In the genomic region with DNA sequence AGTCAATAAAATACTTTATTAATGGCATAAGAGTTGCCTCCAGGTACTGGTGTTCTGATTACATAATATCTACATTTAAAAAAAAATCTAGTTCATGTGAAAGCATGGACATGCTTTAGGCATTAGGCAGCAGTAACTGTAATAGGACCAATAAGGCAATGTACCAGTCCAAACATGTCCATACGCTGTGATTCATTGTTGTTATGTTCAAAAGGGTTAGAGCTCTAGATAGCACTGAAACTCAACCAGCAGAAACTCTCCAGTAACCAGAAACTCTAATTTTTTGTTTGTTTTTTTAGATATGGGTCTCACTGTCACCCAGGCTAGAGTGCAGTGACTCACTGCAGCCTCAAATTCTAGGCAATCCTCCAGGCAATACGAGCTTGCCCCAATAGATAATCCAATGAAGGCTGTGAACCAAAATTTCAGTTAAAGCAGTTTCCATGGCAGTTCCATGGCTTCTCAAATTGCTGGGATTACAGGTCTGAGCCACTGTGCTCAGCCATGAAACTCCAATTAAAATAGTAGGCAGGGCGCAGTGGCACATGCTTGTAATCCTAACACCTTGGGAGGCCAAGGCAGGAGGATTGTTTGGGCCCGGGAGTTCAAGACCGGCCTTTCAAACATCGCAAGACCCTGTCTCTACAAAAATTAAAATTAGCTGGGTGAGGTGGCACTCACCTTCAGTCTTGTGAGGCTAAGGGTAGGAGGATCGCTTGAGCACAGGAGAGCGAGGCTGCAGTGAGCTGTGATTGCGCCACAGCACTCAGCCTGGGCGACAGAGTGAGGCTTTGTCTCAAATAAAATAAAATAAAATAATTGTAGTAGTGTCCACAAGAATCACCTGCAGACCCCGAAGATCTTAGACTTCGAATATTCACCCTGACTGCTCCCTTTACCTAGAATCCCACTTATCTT, we compare ENCODE assay signal across 1 cellular context.
TF ChIP-seq lines count a peak whose summit lies in the region.

No MANE protein-coding gene starts in this region.

TF ChIP-seq in H1, 55 proteins besides CTCF, POLR2A, EP300 and RAD21:
- no peak for TF ChIP-seq BRCA1 (IDR thresholded peaks at IDR 0.05; ENCODE audit: low read depth, low read length)
- TF ChIP-seq TEAD4 (IDR thresholded peaks at IDR 0.05; ENCODE audit: low read depth, low read length): no peak
- no peak for TF ChIP-seq FOSL1 (IDR thresholded peaks at IDR 0.05; ENCODE audit: insufficient read depth, low read depth, low read length)
- TF ChIP-seq SIX5 (IDR thresholded peaks at IDR 0.05; ENCODE audit: low read depth, low read length): no peak
- no peak for TF ChIP-seq EZH2 (IDR thresholded peaks at IDR 0.05; ENCODE audit: low read depth, low read length, severe bottlenecking)
- TF ChIP-seq, protein P1, sequence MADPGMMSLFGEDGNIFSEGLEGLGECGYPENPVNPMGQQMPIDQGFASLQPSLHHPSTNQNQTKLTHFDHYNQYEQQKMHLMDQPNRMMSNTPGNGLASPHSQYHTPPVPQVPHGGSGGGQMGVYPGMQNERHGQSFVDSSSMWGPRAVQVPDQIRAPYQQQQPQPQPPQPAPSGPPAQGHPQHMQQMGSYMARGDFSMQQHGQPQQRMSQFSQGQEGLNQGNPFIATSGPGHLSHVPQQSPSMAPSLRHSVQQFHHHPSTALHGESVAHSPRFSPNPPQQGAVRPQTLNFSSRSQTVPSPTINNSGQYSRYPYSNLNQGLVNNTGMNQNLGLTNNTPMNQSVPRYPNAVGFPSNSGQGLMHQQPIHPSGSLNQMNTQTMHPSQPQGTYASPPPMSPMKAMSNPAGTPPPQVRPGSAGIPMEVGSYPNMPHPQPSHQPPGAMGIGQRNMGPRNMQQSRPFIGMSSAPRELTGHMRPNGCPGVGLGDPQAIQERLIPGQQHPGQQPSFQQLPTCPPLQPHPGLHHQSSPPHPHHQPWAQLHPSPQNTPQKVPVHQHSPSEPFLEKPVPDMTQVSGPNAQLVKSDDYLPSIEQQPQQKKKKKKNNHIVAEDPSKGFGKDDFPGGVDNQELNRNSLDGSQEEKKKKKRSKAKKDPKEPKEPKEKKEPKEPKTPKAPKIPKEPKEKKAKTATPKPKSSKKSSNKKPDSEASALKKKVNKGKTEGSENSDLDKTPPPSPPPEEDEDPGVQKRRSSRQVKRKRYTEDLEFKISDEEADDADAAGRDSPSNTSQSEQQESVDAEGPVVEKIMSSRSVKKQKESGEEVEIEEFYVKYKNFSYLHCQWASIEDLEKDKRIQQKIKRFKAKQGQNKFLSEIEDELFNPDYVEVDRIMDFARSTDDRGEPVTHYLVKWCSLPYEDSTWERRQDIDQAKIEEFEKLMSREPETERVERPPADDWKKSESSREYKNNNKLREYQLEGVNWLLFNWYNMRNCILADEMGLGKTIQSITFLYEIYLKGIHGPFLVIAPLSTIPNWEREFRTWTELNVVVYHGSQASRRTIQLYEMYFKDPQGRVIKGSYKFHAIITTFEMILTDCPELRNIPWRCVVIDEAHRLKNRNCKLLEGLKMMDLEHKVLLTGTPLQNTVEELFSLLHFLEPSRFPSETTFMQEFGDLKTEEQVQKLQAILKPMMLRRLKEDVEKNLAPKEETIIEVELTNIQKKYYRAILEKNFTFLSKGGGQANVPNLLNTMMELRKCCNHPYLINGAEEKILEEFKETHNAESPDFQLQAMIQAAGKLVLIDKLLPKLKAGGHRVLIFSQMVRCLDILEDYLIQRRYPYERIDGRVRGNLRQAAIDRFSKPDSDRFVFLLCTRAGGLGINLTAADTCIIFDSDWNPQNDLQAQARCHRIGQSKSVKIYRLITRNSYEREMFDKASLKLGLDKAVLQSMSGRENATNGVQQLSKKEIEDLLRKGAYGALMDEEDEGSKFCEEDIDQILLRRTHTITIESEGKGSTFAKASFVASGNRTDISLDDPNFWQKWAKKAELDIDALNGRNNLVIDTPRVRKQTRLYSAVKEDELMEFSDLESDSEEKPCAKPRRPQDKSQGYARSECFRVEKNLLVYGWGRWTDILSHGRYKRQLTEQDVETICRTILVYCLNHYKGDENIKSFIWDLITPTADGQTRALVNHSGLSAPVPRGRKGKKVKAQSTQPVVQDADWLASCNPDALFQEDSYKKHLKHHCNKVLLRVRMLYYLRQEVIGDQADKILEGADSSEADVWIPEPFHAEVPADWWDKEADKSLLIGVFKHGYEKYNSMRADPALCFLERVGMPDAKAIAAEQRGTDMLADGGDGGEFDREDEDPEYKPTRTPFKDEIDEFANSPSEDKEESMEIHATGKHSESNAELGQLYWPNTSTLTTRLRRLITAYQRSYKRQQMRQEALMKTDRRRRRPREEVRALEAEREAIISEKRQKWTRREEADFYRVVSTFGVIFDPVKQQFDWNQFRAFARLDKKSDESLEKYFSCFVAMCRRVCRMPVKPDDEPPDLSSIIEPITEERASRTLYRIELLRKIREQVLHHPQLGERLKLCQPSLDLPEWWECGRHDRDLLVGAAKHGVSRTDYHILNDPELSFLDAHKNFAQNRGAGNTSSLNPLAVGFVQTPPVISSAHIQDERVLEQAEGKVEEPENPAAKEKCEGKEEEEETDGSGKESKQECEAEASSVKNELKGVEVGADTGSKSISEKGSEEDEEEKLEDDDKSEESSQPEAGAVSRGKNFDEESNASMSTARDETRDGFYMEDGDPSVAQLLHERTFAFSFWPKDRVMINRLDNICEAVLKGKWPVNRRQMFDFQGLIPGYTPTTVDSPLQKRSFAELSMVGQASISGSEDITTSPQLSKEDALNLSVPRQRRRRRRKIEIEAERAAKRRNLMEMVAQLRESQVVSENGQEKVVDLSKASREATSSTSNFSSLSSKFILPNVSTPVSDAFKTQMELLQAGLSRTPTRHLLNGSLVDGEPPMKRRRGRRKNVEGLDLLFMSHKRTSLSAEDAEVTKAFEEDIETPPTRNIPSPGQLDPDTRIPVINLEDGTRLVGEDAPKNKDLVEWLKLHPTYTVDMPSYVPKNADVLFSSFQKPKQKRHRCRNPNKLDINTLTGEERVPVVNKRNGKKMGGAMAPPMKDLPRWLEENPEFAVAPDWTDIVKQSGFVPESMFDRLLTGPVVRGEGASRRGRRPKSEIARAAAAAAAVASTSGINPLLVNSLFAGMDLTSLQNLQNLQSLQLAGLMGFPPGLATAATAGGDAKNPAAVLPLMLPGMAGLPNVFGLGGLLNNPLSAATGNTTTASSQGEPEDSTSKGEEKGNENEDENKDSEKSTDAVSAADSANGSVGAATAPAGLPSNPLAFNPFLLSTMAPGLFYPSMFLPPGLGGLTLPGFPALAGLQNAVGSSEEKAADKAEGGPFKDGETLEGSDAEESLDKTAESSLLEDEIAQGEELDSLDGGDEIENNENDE (IDR thresholded peaks at IDR 0.05; ENCODE audit: insufficient replicate concordance, low read length): no peak
- TF ChIP-seq CREB1 (IDR thresholded peaks at IDR 0.05): no peak
- TF ChIP-seq YY1 (IDR thresholded peaks at IDR 0.05; ENCODE audit: low read depth, low read length): no peak
- TF ChIP-seq USF2 (IDR thresholded peaks at IDR 0.05; ENCODE audit: low read length): no peak
- no peak for TF ChIP-seq RXRA (IDR thresholded peaks at IDR 0.05; ENCODE audit: insufficient read depth, low read depth, low read length)
TF ChIP-seq in H1: peak in this region for 0.
